1 cellular context compared by ENCODE assay signal in the genomic region with DNA sequence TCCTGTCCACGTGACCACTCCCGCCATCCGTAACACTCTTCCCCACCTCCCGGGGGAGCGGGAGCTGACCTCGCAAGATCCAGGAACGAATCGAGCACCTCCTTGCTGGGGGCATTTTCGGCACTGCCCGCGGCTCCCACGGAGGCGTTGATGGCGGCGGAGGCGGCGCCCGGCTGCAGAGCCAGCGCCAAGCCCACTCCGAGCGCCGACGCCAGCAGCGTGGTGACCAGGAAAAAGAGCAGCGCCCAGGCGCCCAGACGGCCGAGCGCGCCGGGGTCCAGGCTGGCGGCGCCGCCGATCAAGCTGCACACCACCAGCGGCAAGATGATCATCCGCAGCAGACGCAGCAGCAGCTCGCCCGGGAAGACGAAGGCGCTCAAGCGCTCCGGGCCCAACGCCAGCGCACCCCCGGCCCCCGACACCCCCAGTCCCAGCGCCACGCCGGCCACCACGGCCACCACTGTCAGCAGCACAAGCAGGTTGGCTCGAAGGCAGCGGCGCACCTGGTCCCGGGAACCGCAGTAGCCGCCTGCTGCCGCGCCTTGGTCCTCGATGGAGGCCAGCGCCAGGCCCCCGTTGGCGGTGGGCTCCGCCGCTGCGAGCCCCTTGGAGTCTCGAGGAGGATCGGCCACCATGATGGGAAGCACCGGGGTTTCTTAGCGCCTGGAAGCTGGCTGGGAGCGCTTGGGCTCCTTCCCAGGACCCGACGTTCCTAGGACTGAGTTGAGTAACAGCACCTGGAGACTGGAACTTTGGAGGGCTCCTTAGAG.
TF ChIP-seq lines count a peak whose summit lies in the region.

No MANE protein-coding gene starts in this region.

TF ChIP-seq in K562, 482 proteins besides CTCF, POLR2A, EP300 and RAD21 (continued from another document and continues in another):
- peak in 1 of 2 experiments; percentile 47 for TF ChIP-seq E2F6 (IDR thresholded peaks at IDR 0.05; ENCODE audit: borderline replicate concordance in 1 of 2, extremely low read depth in 1 of 2, insufficient read depth in 1 of 2, insufficient read length in 1 of 2, low read depth in 1 of 2, low read length in 1 of 2, poor library complexity in 1 of 2, severe bottlenecking in 1 of 2)
- TF ChIP-seq TSC22D4 (tag; IDR thresholded peaks at IDR 0.05), result no peak
- no peak for TF ChIP-seq RUNX1 (IDR thresholded peaks at IDR 0.05; ENCODE audit: low read depth)
- TF ChIP-seq HINFP (tag; conservative IDR thresholded peaks at IDR 0.05; ENCODE audit: low read depth), result no peak
- no peak for TF ChIP-seq L3MBTL2 (IDR thresholded peaks at IDR 0.05)
- TF ChIP-seq POLR3A (IDR thresholded peaks at IDR 0.05; ENCODE audit: borderline replicate concordance, extremely low read depth, insufficient read depth, insufficient read length), result no peak
- no peak for TF ChIP-seq NCOA4 (IDR thresholded peaks at IDR 0.05; ENCODE audit: partially characterized antibody)
- TF ChIP-seq CSDE1 (IDR thresholded peaks at IDR 0.05), result no peak
- no peak for TF ChIP-seq ZNF561 (CRISPR knock-in tag; conservative IDR thresholded peaks at IDR 0.05)
- TF ChIP-seq, protein P1, sequence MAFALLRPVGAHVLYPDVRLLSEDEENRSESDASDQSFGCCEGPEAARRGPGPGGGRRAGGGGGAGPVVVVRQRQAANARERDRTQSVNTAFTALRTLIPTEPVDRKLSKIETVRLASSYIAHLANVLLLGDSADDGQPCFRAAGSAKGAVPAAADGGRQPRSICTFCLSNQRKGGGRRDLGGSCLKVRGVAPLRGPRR (CRISPR knock-in tag; IDR thresholded peaks at IDR 0.05), result no peak
- TF ChIP-seq VEZF1 (CRISPR knock-in tag; IDR thresholded peaks at IDR 0.05), result no peak
- TF ChIP-seq, protein P2, sequence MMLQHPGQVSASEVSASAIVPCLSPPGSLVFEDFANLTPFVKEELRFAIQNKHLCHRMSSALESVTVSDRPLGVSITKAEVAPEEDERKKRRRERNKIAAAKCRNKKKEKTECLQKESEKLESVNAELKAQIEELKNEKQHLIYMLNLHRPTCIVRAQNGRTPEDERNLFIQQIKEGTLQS (IDR thresholded peaks at IDR 0.05), result no peak
- TF ChIP-seq, protein P2 (CRISPR knock-in tag; conservative IDR thresholded peaks at IDR 0.05), result no peak
- no peak for TF ChIP-seq MYC (IDR thresholded peaks at IDR 0.05; ENCODE audit: low read depth, low read length)
- TF ChIP-seq MYC (CRISPR knock-in tag; IDR thresholded peaks at IDR 0.05; ENCODE audit: borderline replicate concordance, low read depth), result no peak
- no peak for TF ChIP-seq GMEB1 (CRISPR knock-in tag; IDR thresholded peaks at IDR 0.05)
- TF ChIP-seq KDM2B (CRISPR knock-in tag; IDR thresholded peaks at IDR 0.05), result no peak
- no peak for TF ChIP-seq ZFPM2 (CRISPR knock-in tag; IDR thresholded peaks at IDR 0.05)
- no peak for TF ChIP-seq ZNF347 (CRISPR knock-in tag; IDR thresholded peaks at IDR 0.05; ENCODE audit: low read depth)
- no peak for TF ChIP-seq POLR2H (tag; IDR thresholded peaks at IDR 0.05; ENCODE audit: low read depth)
- TF ChIP-seq PHB2 (IDR thresholded peaks at IDR 0.05; ENCODE audit: low read depth), result no peak
- TF ChIP-seq NBN (IDR thresholded peaks at IDR 0.05; ENCODE audit: low read depth), result no peak
- no peak for TF ChIP-seq MCM5 (IDR thresholded peaks at IDR 0.05; ENCODE audit: low read depth)
- TF ChIP-seq BRD9 (IDR thresholded peaks at IDR 0.05; ENCODE audit: low read depth, partially characterized antibody), result no peak
- TF ChIP-seq, protein P3, sequence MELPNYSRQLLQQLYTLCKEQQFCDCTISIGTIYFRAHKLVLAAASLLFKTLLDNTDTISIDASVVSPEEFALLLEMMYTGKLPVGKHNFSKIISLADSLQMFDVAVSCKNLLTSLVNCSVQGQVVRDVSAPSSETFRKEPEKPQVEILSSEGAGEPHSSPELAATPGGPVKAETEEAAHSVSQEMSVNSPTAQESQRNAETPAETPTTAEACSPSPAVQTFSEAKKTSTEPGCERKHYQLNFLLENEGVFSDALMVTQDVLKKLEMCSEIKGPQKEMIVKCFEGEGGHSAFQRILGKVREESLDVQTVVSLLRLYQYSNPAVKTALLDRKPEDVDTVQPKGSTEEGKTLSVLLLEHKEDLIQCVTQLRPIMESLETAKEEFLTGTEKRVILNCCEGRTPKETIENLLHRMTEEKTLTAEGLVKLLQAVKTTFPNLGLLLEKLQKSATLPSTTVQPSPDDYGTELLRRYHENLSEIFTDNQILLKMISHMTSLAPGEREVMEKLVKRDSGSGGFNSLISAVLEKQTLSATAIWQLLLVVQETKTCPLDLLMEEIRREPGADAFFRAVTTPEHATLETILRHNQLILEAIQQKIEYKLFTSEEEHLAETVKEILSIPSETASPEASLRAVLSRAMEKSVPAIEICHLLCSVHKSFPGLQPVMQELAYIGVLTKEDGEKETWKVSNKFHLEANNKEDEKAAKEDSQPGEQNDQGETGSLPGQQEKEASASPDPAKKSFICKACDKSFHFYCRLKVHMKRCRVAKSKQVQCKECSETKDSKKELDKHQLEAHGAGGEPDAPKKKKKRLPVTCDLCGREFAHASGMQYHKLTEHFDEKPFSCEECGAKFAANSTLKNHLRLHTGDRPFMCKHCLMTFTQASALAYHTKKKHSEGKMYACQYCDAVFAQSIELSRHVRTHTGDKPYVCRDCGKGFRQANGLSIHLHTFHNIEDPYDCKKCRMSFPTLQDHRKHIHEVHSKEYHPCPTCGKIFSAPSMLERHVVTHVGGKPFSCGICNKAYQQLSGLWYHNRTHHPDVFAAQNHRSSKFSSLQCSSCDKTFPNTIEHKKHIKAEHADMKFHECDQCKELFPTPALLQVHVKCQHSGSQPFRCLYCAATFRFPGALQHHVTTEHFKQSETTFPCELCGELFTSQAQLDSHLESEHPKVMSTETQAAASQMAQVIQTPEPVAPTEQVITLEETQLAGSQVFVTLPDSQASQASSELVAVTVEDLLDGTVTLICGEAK (IDR thresholded peaks at IDR 0.05), result no peak; the same call in 1 of the 2 replicates
- TF ChIP-seq, protein P3 (CRISPR knock-in tag; IDR thresholded peaks at IDR 0.05), result no peak; the same call in 1 of the 2 replicates
- peak; percentile 67 for TF ChIP-seq PRPF4 (IDR thresholded peaks at IDR 0.05; ENCODE audit: insufficient read depth, low read depth, low read length, poor library complexity, severe bottlenecking)
- TF ChIP-seq PCBP1 (IDR thresholded peaks at IDR 0.05; ENCODE audit: low read depth, low read length, poor library complexity, severe bottlenecking), result peak; percentile 71
- peak in 2 of 3 experiments; percentile 29 to 46 for TF ChIP-seq YY1 (IDR thresholded peaks at IDR 0.05; ENCODE audit: borderline replicate concordance in 1 of 3, control insufficient read depth in 1 of 3, extremely low read depth in 1 of 3, insufficient read depth in 3 of 3, insufficient read length in 1 of 3, insufficient replicate concordance in 2 of 3, low read depth in 1 of 3, low read length in 2 of 3)
- no peak for TF ChIP-seq ZNF668 (CRISPR knock-in tag; IDR thresholded peaks at IDR 0.05)
- no peak for TF ChIP-seq ZNF551 (CRISPR knock-in tag; IDR thresholded peaks at IDR 0.05)
- no peak for TF ChIP-seq HMGN3 (IDR thresholded peaks at IDR 0.05; ENCODE audit: borderline replicate concordance, extremely low read depth, insufficient read length, low read depth, low read length)
- peak; percentile 21; the same call in 1 of the 2 replicates for TF ChIP-seq STAG1 (CRISPR knock-in tag; IDR thresholded peaks at IDR 0.05; ENCODE audit: borderline replicate concordance)
- TF ChIP-seq HLTF (IDR thresholded peaks at IDR 0.05), result no peak
- TF ChIP-seq, protein P4, sequence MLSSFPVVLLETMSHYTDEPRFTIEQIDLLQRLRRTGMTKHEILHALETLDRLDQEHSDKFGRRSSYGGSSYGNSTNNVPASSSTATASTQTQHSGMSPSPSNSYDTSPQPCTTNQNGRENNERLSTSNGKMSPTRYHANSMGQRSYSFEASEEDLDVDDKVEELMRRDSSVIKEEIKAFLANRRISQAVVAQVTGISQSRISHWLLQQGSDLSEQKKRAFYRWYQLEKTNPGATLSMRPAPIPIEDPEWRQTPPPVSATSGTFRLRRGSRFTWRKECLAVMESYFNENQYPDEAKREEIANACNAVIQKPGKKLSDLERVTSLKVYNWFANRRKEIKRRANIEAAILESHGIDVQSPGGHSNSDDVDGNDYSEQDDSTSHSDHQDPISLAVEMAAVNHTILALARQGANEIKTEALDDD (IDR thresholded peaks at IDR 0.05), result no peak
- no peak for TF ChIP-seq MAFK (IDR thresholded peaks at IDR 0.05; ENCODE audit: low read length)
- TF ChIP-seq ZNF76 (CRISPR knock-in tag; IDR thresholded peaks at IDR 0.05; ENCODE audit: borderline replicate concordance), result no peak
- TF ChIP-seq THRAP3 (IDR thresholded peaks at IDR 0.05; ENCODE audit: borderline replicate concordance), result no peak
- no peak for TF ChIP-seq NR3C1 (CRISPR knock-in tag; IDR thresholded peaks at IDR 0.05)
